Comparison of ENCODE assay signal across 22 cellular contexts in the genomic region with DNA sequence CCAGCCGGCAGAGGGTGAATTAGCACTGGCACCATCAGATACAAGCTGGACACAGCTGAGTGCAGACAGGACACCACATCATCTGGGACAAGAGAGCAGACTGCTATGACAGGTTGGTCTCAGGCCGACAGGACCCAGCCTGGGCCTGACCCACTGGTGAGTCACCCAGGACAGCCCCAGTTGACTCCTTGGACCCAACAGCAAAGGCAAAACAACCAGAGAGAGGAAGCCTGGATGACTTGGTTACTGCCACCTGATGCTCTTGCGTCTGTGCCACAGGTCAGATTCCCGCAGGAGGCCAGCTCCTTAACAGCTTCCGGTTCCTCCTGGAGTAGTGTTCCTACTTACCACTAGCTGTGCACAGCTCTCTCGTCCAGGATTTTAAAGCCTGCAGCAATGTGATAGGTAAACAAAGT. TPM values are rescaled to one million over a fixed set of nuclear protein-coding genes. Genes with fewer than 3 reads are reported as not detected.
DNase-seq lines count a peak whose midpoint lies in the region; ATAC-seq and TF ChIP-seq lines count a peak whose summit lies in the region.
"Had no signal": no experiment of that assay in that cellular context is flagged by ENCODE, and none has a peak within 500 bp of the region (broad histone marks: within the 10 kb centered on the region; RNA-seq: fewer than 3 reads in every experiment).

No MANE protein-coding gene starts in this region.

- H3K9me3 ChIP-seq in Panc1 (ENCODE audit: control insufficient read depth, insufficient read depth, low read depth, low read length) (peaks cover 5% of the 10 kb centered on the region; the same call in 1 of the 2 replicates), skeletal muscle tissue (ENCODE audit: control insufficient read depth in 3 of 3, low read length in 3 of 3) (no peaks in the 10 kb centered on the region), gastroesophageal sphincter (no peaks in the 10 kb centered on the region)
- H3K9me3 ChIP-seq: BE2C had no signal

- ATAC-seq in Panc1 = peak; percentile 72
- peak; percentile 82 for ATAC-seq in left colon
- ATAC-seq in gastroesophageal sphincter = no peak
- ATAC-seq: activated CD8-positive, alpha-beta memory T cell treated with anti-CD3 and anti-CD28 coated beads, Interleukin-2, amount 10 ng/mL, durations not matched to agents 7 days and 5 days; left ventricle myocardium superior had no signal

- H3K9ac ChIP-seq in skeletal muscle tissue (ENCODE audit: low read depth in 1 of 3, low read length in 3 of 3) = no peak overlapping the region

- H3K4me3 ChIP-seq in Panc1 (ENCODE audit: low read depth in 2 of 2, low read length in 2 of 2) = no peak overlapping the region
- H3K4me3 ChIP-seq in skeletal muscle tissue (ENCODE audit: low read length in 3 of 3) = peak overlapping the region in 1 of 3 donors; percentile 42
- no peak overlapping the region for H3K4me3 ChIP-seq in gastroesophageal sphincter
- H3K4me3 ChIP-seq: coronary artery had no signal

- DNase-seq in NCI-H510A (lab: John Stamatoyannopoulos, UW) (peak; percentile 12), NCI-H510A treated with DMSO at 0.1 percent for 48 hours (lab: John Stamatoyannopoulos, UW) (no peak), Panc1 (ENCODE audit: low read depth, low spot score) (no peak), left colon (no peak), hypothalamus (lab: John Stamatoyannopoulos, UW) (no peak), NCI-H187 (lab: John Stamatoyannopoulos, UW) (no peak)
- DNase-seq: activated CD4-positive, alpha-beta T cell treated with anti-CD3 and anti-CD28 coated beads, Interleukin-2, amount 10 ng/mL, durations not matched to agents 24 days and 14 days; activated CD8-positive, alpha-beta memory T cell treated with anti-CD3 and anti-CD28 coated beads, Interleukin-2, amount 10 ng/mL, durations not matched to agents 7 days and 5 days; activated naive CD8-positive, alpha-beta T cell treated with anti-CD3 and anti-CD28 coated beads, Interleukin-2, amount 10 ng/mL, durations not matched to agents 7 days and 5 days; BE2C; COR-L47; GDM1; KBM-7; left ventricle myocardium superior; NCI-H2029; NCI-H526; SHP77; stimulated activated CD4-positive, alpha-beta T cell treated with anti-CD3 and anti-CD28 coated beads, Interleukin-15, amount 100 ng/mL, for 24 hours; T-helper 1 cell had no signal

- no peak for TF ChIP-seq EP300 in gastroesophageal sphincter (IDR thresholded peaks at IDR 0.05)

- intact Hi-C loops in Panc1 (cut with micrococcal nuclease; ENCODE audit: unreplicated experiment) = no loop called here
- intact Hi-C loops in left colon (cut with DNase I, micrococcal nuclease) = no loop called here

- CTCF ChIA-PET in Panc1 (lab: Charles Lee) = interaction anchor here (1.0 kb wide), 2 partner anchors 14 to 31 kb away, joined by 3 to 4 read pairs; no protein-coding TSS in a partner anchor

- in situ Hi-C loops in Panc1 (cut with HindIII; ENCODE audit: low pct_unique_long_range_greater_than_20kb, low sequenced_read_pairs) = no loop called here

- 53% methylated on average over 4 of the region's 6 CpGs; no CpG with 5 or more reads in 1 of the 2 donors for WGBS in gastroesophageal sphincter (ENCODE audit: low coverage in 1 of 2), 2 donors

- peak overlapping the region; percentile 58 for H3K27ac ChIP-seq in Panc1 (ENCODE audit: low read length)
- H3K27ac ChIP-seq in skeletal muscle tissue (ENCODE audit: low read depth, low read length) = peak overlapping the region; percentile 48
- peak overlapping the region in 2 of 4 donors; percentile 12 to 61 for H3K27ac ChIP-seq in gastroesophageal sphincter

- POLR2A ChIA-PET in Panc1 (lab: Charles Lee) = interaction anchor here (1.1 to 1.2 kb wide), 2 partner anchors 14 to 15 kb away, joined by 3 to 4 read pairs; no protein-coding TSS in a partner anchor

- no TSS peak for BruUV-seq in Panc1 (replicated peaks; lab: Mats Ljungman, UMichigan)

- no peaks in the 10 kb centered on the region for H3K36me3 ChIP-seq in Panc1 (ENCODE audit: control insufficient read depth, insufficient read depth, low read length)
- no peaks in the 10 kb centered on the region for H3K36me3 ChIP-seq in skeletal muscle tissue (ENCODE audit: control insufficient read depth in 3 of 3, insufficient read depth in 3 of 3, low read length in 3 of 3)
- H3K36me3 ChIP-seq in gastroesophageal sphincter = no peaks in the 10 kb centered on the region
- H3K36me3 ChIP-seq: BE2C had no signal

- TF ChIP-seq CTCF in Panc1 (IDR thresholded peaks at IDR 0.05) = no peak
- TF ChIP-seq CTCF in gastroesophageal sphincter (IDR thresholded peaks at IDR 0.05) = no peak

- no peaks in the 10 kb centered on the region for H3K27me3 ChIP-seq in Panc1 (ENCODE audit: control insufficient read depth, insufficient read depth, low read length)
- no peaks in the 10 kb centered on the region for H3K27me3 ChIP-seq in skeletal muscle tissue (ENCODE audit: control insufficient read depth in 3 of 3, insufficient read depth in 3 of 3, low read length in 3 of 3)
- no peaks in the 10 kb centered on the region for H3K27me3 ChIP-seq in gastroesophageal sphincter
- H3K27me3 ChIP-seq: BE2C had no signal

- H3K4me1 ChIP-seq in Panc1 (ENCODE audit: control insufficient read depth, insufficient read depth, low read length) = peaks cover 25% of the 10 kb centered on the region
- H3K4me1 ChIP-seq in skeletal muscle tissue (ENCODE audit: control insufficient read depth in 3 of 3, insufficient read depth in 3 of 3, low read length in 3 of 3) = peaks cover 11 to 21% (median 19%) of the 10 kb centered on the region in 3 donors
- peaks cover 0 to 39% (median 0%) of the 10 kb centered on the region in 3 donors for H3K4me1 ChIP-seq in gastroesophageal sphincter
- H3K4me1 ChIP-seq: BE2C had no signal

- no peak for TF ChIP-seq POLR2A in gastroesophageal sphincter (IDR thresholded peaks at IDR 0.05)

RNA-seq across cellular contexts. Expression of gene CCN1, which starts 18.5 kb away (rescaled TPM):
- total RNA-seq in Panc1 (2021; ENCODE audit: unreplicated experiment) (355 TPM), left colon (10 to 100 TPM; 18.0 to 18.5 TPM), skeletal muscle tissue (34.4 TPM), gastroesophageal sphincter (100 to 1,000 TPM in 1 of 4 donors, 10 to 100 TPM in 3; 41.2 to 121 (median 62.9) TPM)
- polyA plus RNA-seq in Panc1 (2012; ENCODE audit: insufficient read length) = 366 TPM
- total RNA-seq: activated CD8-positive, alpha-beta memory T cell treated with anti-CD3 and anti-CD28 coated beads, Interleukin-2, amount 10 ng/mL, durations not matched to agents 7 days and 5 days; activated naive CD8-positive, alpha-beta T cell treated with anti-CD3 and anti-CD28 coated beads, Interleukin-2, amount 10 ng/mL, durations not matched to agents 7 days and 5 days had no signal
